ENCODE assay signal across 18 cellular contexts in genomic region chr5:138697720-138698360, GRCh38.
"Had no signal": no experiment of that assay in that cellular context is flagged by ENCODE, and none has a peak within 500 bp of the region (broad histone marks: within the 10 kb centered on the region; RNA-seq: fewer than 3 reads in every experiment).

No MANE protein-coding gene starts in this region.

- H3K9me3 ChIP-seq: body of pancreas, esophagus muscularis mucosa, heart right ventricle, left lung, ovary, tibial nerve had no signal

- H3K4me1 ChIP-seq: body of pancreas, left lung, tibial nerve had no signal

- H3K27me3 ChIP-seq: body of pancreas, esophagus muscularis mucosa, heart right ventricle, left lung, ovary, tibial nerve had no signal

- H3K27ac ChIP-seq: body of pancreas, esophagus muscularis mucosa, heart right ventricle, left lung, ovary, tibial nerve had no signal

- H3K4me3 ChIP-seq: body of pancreas, esophagus muscularis mucosa, heart right ventricle, left lung, lung, ovary, tibial nerve had no signal

- H3K36me3 ChIP-seq: esophagus muscularis mucosa, heart right ventricle, left lung, ovary, tibial nerve had no signal

- DNase-seq: activated B cell treated with CpG ODN at 0.5 μM for 24 hours; activated CD4-positive, alpha-beta T cell treated with anti-CD3 and anti-CD28 coated beads, Interleukin-2, amount 50 U/mL, for 1 hour; activated CD8-positive, alpha-beta memory T cell treated with anti-CD3 and anti-CD28 coated beads, Interleukin-2, amount 10 ng/mL, durations not matched to agents 7 days and 5 days; activated CD8-positive, alpha-beta T cell treated with anti-CD3 and anti-CD28 coated beads, Interleukin-2, amount 10 ng/mL, durations not matched to agents 7 days and 5 days; activated naive CD4-positive, alpha-beta T cell; activated T-cell treated with anti-CD3 and anti-CD28 coated beads, Interleukin-2, amount 50 U/mL, for 48 hours; anterior cingulate cortex; body of pancreas; foreskin melanocyte; heart right ventricle; left lung; ovary; stimulated activated CD4-positive, alpha-beta T cell treated with anti-CD3 and anti-CD28 coated beads, Interleukin-2, amount 100 ng/mL, for 48 hours; stimulated activated naive CD4-positive, alpha-beta T cell treated with Interleukin-2 at 50 U/mL for 16 hours; T-cell had no signal
